In the genomic region with DNA sequence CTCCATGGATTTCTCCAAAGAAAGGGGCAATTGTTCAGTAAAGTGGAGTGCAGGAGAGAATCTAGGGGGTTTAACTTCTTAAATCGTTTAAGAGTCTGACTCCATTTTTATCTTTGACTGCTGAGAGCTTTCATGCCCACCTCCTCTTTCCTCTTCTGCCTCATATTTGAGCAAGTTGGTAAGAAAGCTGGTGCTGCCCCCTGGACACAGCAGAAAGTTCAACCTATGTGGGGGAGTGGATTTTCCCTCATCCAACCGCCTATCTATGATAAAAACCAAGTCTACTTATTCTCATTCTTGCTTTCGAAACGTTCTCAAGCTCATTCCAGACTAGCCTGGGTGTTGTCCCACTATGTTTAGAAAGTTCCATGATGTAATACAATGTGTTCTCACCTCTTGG, we compare ENCODE assay signal across 14 cellular contexts. TPM values are rescaled to one million over a fixed set of nuclear protein-coding genes. Genes with fewer than 3 reads are reported as not detected.
DNase-seq lines count a peak whose midpoint lies in the region; ATAC-seq and TF ChIP-seq lines count a peak whose summit lies in the region.
"Had no signal": no experiment of that assay in that cellular context is flagged by ENCODE, and none has a peak within 500 bp of the region (broad histone marks: within the 10 kb centered on the region; RNA-seq: fewer than 3 reads in every experiment).

No MANE protein-coding gene starts in this region.

- ATAC-seq in activated CD4-positive, alpha-beta T cell treated with anti-CD3 and anti-CD28 coated beads for 36 hours = peak; percentile 72
- ATAC-seq in GM23338 (no peak), WTC11 (peak; percentile 50; the same call in 1 of the 2 replicates), HG03139 (IDR thresholded peaks at IDR 0.05; ENCODE audit: unreplicated experiment) (no peak)
- ATAC-seq in activated CD8-positive, alpha-beta memory T cell treated with anti-CD3 and anti-CD28 coated beads, Interleukin-2, amount 10 ng/mL, durations not matched to agents 7 days and 5 days = no peak

- peaks cover 10% of the 10 kb centered on the region for H3K4me1 ChIP-seq in GM23338 (ENCODE audit: insufficient read depth)

- no peak overlapping the region for H3K27ac Mint-ChIP-seq in activated CD4-positive, alpha-beta T cell treated with anti-CD3 and anti-CD28 coated beads for 36 hours
- H3K27ac Mint-ChIP-seq in activated CD4-positive, alpha-beta T cell treated with anti-CD3 and anti-CD28 coated beads, Interleukin-2, amount 10 ng/mL, durations not matched to agents 24 days and 14 days = no peak overlapping the region
- H3K27ac Mint-ChIP-seq in GM23338 (no peak overlapping the region), WTC11 (no peak overlapping the region)
- no peak overlapping the region for H3K27ac Mint-ChIP-seq in activated CD8-positive, alpha-beta memory T cell treated with anti-CD3 and anti-CD28 coated beads, Interleukin-2, amount 10 ng/mL, durations not matched to agents 7 days and 5 days
- H3K27ac Mint-ChIP-seq: IgD-negative memory B cell had no signal

- H3K9me3 Mint-ChIP-seq in activated CD4-positive, alpha-beta T cell treated with anti-CD3 and anti-CD28 coated beads for 36 hours (ENCODE audit: low read depth) = peaks cover 9% of the 10 kb centered on the region
- peaks cover 22% of the 10 kb centered on the region for H3K9me3 Mint-ChIP-seq in activated CD4-positive, alpha-beta T cell treated with anti-CD3 and anti-CD28 coated beads, Interleukin-2, amount 10 ng/mL, durations not matched to agents 24 days and 14 days
- H3K9me3 Mint-ChIP-seq in GM23338 (no peaks in the 10 kb centered on the region), WTC11 (peaks cover 4% of the 10 kb centered on the region)
- peaks cover 9% of the 10 kb centered on the region for H3K9me3 Mint-ChIP-seq in activated CD8-positive, alpha-beta memory T cell treated with anti-CD3 and anti-CD28 coated beads, Interleukin-2, amount 10 ng/mL, durations not matched to agents 7 days and 5 days (ENCODE audit: low read depth)

- TF ChIP-seq CTCF in GM23338 (conservative IDR thresholded peaks at IDR 0.05; ENCODE audit: low read depth in 2 of 2) (peak in 1 of 2 experiments; percentile 50; a peak in 2 of 4 replicates), WTC11 (IDR thresholded peaks at IDR 0.05) (no peak), kidney epithelial cell (IDR thresholded peaks at IDR 0.05; ENCODE audit: insufficient read depth, low read length, poor library complexity, severe bottlenecking) (peak; percentile 30)

- no peaks in the 10 kb centered on the region for H3K79me2 ChIP-seq in GM23338 (replicated peaks; ENCODE audit: insufficient read depth)

- H3K4me1 Mint-ChIP-seq in activated CD4-positive, alpha-beta T cell treated with anti-CD3 and anti-CD28 coated beads for 36 hours = peaks cover 15% of the 10 kb centered on the region
- peaks cover 28% of the 10 kb centered on the region for H3K4me1 Mint-ChIP-seq in activated CD4-positive, alpha-beta T cell treated with anti-CD3 and anti-CD28 coated beads, Interleukin-2, amount 10 ng/mL, durations not matched to agents 24 days and 14 days
- H3K4me1 Mint-ChIP-seq in GM23338 (peaks cover 14% of the 10 kb centered on the region), WTC11 (peaks cover 19% of the 10 kb centered on the region)
- H3K4me1 Mint-ChIP-seq in activated CD8-positive, alpha-beta memory T cell treated with anti-CD3 and anti-CD28 coated beads, Interleukin-2, amount 10 ng/mL, durations not matched to agents 7 days and 5 days = peaks cover 25% of the 10 kb centered on the region

- H3K36me3 Mint-ChIP-seq in activated CD4-positive, alpha-beta T cell treated with anti-CD3 and anti-CD28 coated beads for 36 hours (ENCODE audit: low read depth) = peaks cover 6% of the 10 kb centered on the region
- peaks cover 20% of the 10 kb centered on the region for H3K36me3 Mint-ChIP-seq in activated CD4-positive, alpha-beta T cell treated with anti-CD3 and anti-CD28 coated beads, Interleukin-2, amount 10 ng/mL, durations not matched to agents 24 days and 14 days (ENCODE audit: low read depth)
- no peaks in the 10 kb centered on the region for H3K36me3 Mint-ChIP-seq in GM23338 (ENCODE audit: low read depth)
- no peaks in the 10 kb centered on the region for H3K36me3 Mint-ChIP-seq in WTC11
- H3K36me3 Mint-ChIP-seq in activated CD8-positive, alpha-beta memory T cell treated with anti-CD3 and anti-CD28 coated beads, Interleukin-2, amount 10 ng/mL, durations not matched to agents 7 days and 5 days = peaks cover 44% of the 10 kb centered on the region
- H3K36me3 Mint-ChIP-seq: IgD-negative memory B cell had no signal

- no peaks in the 10 kb centered on the region for H3K27me3 ChIP-seq in GM23338 (ENCODE audit: insufficient read depth)
- H3K27me3 ChIP-seq in kidney epithelial cell (ENCODE audit: control insufficient read depth, insufficient read depth, low read length) = no peaks in the 10 kb centered on the region
- H3K27me3 ChIP-seq: sigmoid colon, upper lobe of left lung had no signal

- peaks cover 9% of the 10 kb centered on the region for H3K27me3 Mint-ChIP-seq in activated CD4-positive, alpha-beta T cell treated with anti-CD3 and anti-CD28 coated beads for 36 hours
- H3K27me3 Mint-ChIP-seq in activated CD4-positive, alpha-beta T cell treated with anti-CD3 and anti-CD28 coated beads, Interleukin-2, amount 10 ng/mL, durations not matched to agents 24 days and 14 days = peaks cover 3% of the 10 kb centered on the region
- H3K27me3 Mint-ChIP-seq in GM23338 (ENCODE audit: insufficient read depth, low read depth, poor library complexity) (peaks cover 2% of the 10 kb centered on the region), WTC11 (ENCODE audit: low read depth) (no peaks in the 10 kb centered on the region)
- peaks cover 7% of the 10 kb centered on the region for H3K27me3 Mint-ChIP-seq in activated CD8-positive, alpha-beta memory T cell treated with anti-CD3 and anti-CD28 coated beads, Interleukin-2, amount 10 ng/mL, durations not matched to agents 7 days and 5 days

- H3K36me3 ChIP-seq in GM23338 (ENCODE audit: insufficient read depth) (no peaks in the 10 kb centered on the region), kidney epithelial cell (ENCODE audit: control insufficient read depth, insufficient read depth, low read length) (no peaks in the 10 kb centered on the region)
- H3K36me3 ChIP-seq: sigmoid colon, upper lobe of left lung had no signal

- no peak overlapping the region for H3K4me2 ChIP-seq in GM23338

- intact Hi-C loops in activated CD4-positive, alpha-beta T cell treated with anti-CD3 and anti-CD28 coated beads for 36 hours (cut with DNase I, micrococcal nuclease) = no loop called here
- intact Hi-C loops in activated CD4-positive, alpha-beta T cell treated with anti-CD3 and anti-CD28 coated beads, Interleukin-2, amount 10 ng/mL, durations not matched to agents 24 days and 14 days (cut with micrococcal nuclease) = no loop called here

- peak; percentile 44 for DNase-seq in activated CD4-positive, alpha-beta T cell treated with anti-CD3 and anti-CD28 coated beads for 36 hours
- DNase-seq in activated CD4-positive, alpha-beta T cell treated with anti-CD3 and anti-CD28 coated beads, Interleukin-2, amount 10 ng/mL, durations not matched to agents 24 days and 14 days = no peak
- no peak for DNase-seq in GM23338 (ENCODE audit: low spot score)
- no peak for DNase-seq in WTC11 (ENCODE audit: low spot score)
- DNase-seq in kidney epithelial cell (ENCODE audit: low read depth) = no peak
- DNase-seq in NCI-H748 treated with DMSO at 0.1 percent for 48 hours (lab: John Stamatoyannopoulos, UW) = no peak
- DNase-seq in activated CD8-positive, alpha-beta memory T cell treated with anti-CD3 and anti-CD28 coated beads, Interleukin-2, amount 10 ng/mL, durations not matched to agents 7 days and 5 days = no peak
- DNase-seq: activated T-cell treated with anti-CD3 and anti-CD28 coated beads, Interleukin-2, amount 50 U/mL, for 72 hours; central memory CD4-positive, alpha-beta T cell; sigmoid colon; upper lobe of left lung had no signal

- no peak overlapping the region for H3K4me3 ChIP-seq in GM23338
- H3K4me3 ChIP-seq in kidney epithelial cell (ENCODE audit: low read depth, low read length) = no peak overlapping the region
- H3K4me3 ChIP-seq: sigmoid colon, upper lobe of left lung had no signal

- H4K20me1 ChIP-seq in GM23338 (replicated peaks; ENCODE audit: insufficient read depth) = no peaks in the 10 kb centered on the region

- H3K4me3 Mint-ChIP-seq in activated CD4-positive, alpha-beta T cell treated with anti-CD3 and anti-CD28 coated beads for 36 hours = no peak overlapping the region
- H3K4me3 Mint-ChIP-seq in activated CD4-positive, alpha-beta T cell treated with anti-CD3 and anti-CD28 coated beads, Interleukin-2, amount 10 ng/mL, durations not matched to agents 24 days and 14 days = no peak overlapping the region
- no peak overlapping the region for H3K4me3 Mint-ChIP-seq in GM23338
- H3K4me3 Mint-ChIP-seq in WTC11 = no peak overlapping the region
- no peak overlapping the region for H3K4me3 Mint-ChIP-seq in activated CD8-positive, alpha-beta memory T cell treated with anti-CD3 and anti-CD28 coated beads, Interleukin-2, amount 10 ng/mL, durations not matched to agents 7 days and 5 days
- H3K4me3 Mint-ChIP-seq: activated T-cell treated with anti-CD3 and anti-CD28 coated beads, Interleukin-2, amount 50 U/mL, for 72 hours had no signal

- no peaks in the 10 kb centered on the region; the same call in none of the 2 replicates for H3K9me2 ChIP-seq in GM23338 (ENCODE audit: insufficient read depth)

- CTCF ChIA-PET in activated CD4-positive, alpha-beta T cell treated with anti-CD3 and anti-CD28 coated beads for 36 hours (lab: Charles Lee) = interaction anchor here (0.6 to 1.5 kb wide), 3 partner anchors 13 to 320 kb away, joined by 3 to 7 read pairs (median 3); no protein-coding TSS in a partner anchor
- CTCF ChIA-PET in WTC11 (lab: Charles Lee) = interaction anchor here (1.4 to 2.9 kb wide), 4 partner anchors 120 to 384 kb away, joined by 3 to 12 read pairs (median 4); no protein-coding TSS in a partner anchor
- CTCF ChIA-PET in activated CD8-positive, alpha-beta memory T cell treated with anti-CD3 and anti-CD28 coated beads, Interleukin-2, amount 10 ng/mL, durations not matched to agents 7 days and 5 days (lab: Charles Lee) = interaction anchor here (1.3 kb wide), 1 partner anchor 12 kb away, joined by 3 read pairs; no protein-coding TSS in a partner anchor

- no peak overlapping the region for H3K27ac ChIP-seq in GM23338 (ENCODE audit: low read depth)
- H3K27ac ChIP-seq: sigmoid colon, upper lobe of left lung had no signal

- POLR2A ChIA-PET in activated CD4-positive, alpha-beta T cell treated with anti-CD3 and anti-CD28 coated beads for 36 hours (lab: Charles Lee) = no interaction called here
- POLR2A ChIA-PET in WTC11 (lab: Charles Lee) = no interaction called here

- no peaks in the 10 kb centered on the region for H3F3A ChIP-seq in GM23338 (replicated peaks; ENCODE audit: low read depth)

- H2AFZ ChIP-seq in GM23338 = peak overlapping the region; percentile 8; the same call in 1 of the 2 replicates

RNA-seq across cellular contexts. Expression of a gene that starts 26.0 kb away (rescaled TPM):
- total RNA-seq in activated CD4-positive, alpha-beta T cell treated with anti-CD3 and anti-CD28 coated beads for 36 hours = under 1 TPM; 0.27 to 0.70 TPM
- 2.0 and 2.2 TPM in 2 replicates for total RNA-seq in activated CD4-positive, alpha-beta T cell treated with anti-CD3 and anti-CD28 coated beads, Interleukin-2, amount 10 ng/mL, durations not matched to agents 24 days and 14 days
- total RNA-seq in GM23338 (2014; rRNA removed; shearing (Covaris generic)) = not detected in 2 replicates
- polyA plus RNA-seq in GM23338 (2016; fragmentation: Nextera tagmentation; extraction: Ambion mirVana) = not detected in 2 replicates
- 0.07 to 0.14 TPM (median 0.09 TPM) in 3 replicates for total RNA-seq in WTC11 (2021)
- total RNA-seq in kidney epithelial cell = 0.79 TPM in 1 of 2 replicates, not detected in the other
- 1 to 10 TPM; 5.2 to 9.4 TPM for total RNA-seq in activated CD8-positive, alpha-beta memory T cell treated with anti-CD3 and anti-CD28 coated beads, Interleukin-2, amount 10 ng/mL, durations not matched to agents 7 days and 5 days
- total RNA-seq: myocyte had no signal
- polyA plus RNA-seq: IgD-negative memory B cell had no signal

Comparison
In these comparisons a context has a peak if more than half of its experiments do, and no peak if none do; other contexts are left out.
1. ATAC-seq: peak in activated CD4-positive, alpha-beta T cell treated with anti-CD3 and anti-CD28 coated beads for 36 hours (single experiment) and WTC11 (single experiment); none in GM23338 (single experiment), HG03139 (single experiment) and activated CD8-positive, alpha-beta memory T cell treated with anti-CD3 and anti-CD28 coated beads, Interleukin-2, amount 10 ng/mL, durations not matched to agents 7 days and 5 days (single experiment).